16 cellular contexts compared by ENCODE assay signal in the genomic region with DNA sequence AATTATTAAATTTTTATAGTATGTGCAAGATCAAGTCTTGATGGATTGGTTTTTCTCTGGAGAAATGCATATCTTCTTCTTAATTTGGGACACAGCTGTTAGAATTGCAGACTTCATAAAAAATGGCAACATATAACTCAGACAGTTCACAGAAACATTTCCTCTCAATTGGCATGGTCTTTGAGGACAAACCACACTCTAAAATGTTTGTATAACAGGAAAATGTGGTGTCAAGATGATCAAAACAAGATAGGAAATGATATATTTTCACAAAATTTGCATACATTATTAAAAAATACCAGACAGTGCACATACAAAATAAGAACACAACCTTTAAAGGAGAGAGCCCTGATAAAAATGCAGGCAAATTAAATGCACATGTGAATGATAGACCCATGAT.
"Had no signal": no experiment of that assay in that cellular context is flagged by ENCODE, and none has a peak within 500 bp of the region (broad histone marks: within the 10 kb centered on the region; RNA-seq: fewer than 3 reads in every experiment).

No MANE protein-coding gene starts in this region.

- H3K27ac Mint-ChIP-seq: naive B cell; progenitor cell of endocrine pancreas; stimulated activated effector memory CD8-positive, alpha-beta T cell treated with anti-CD3 and anti-CD28 coated beads, Interleukin-12 subunit alpha, Interleukin-12 subunit beta, amount 100 ng/mL, for 72 hours had no signal

- ATAC-seq: activated T-cell treated with anti-CD3 and anti-CD28 coated beads, Interleukin-2, amount 50 U/mL, for 4 hours; foreskin keratinocyte; heart left ventricle; left colon; right cardiac atrium; stimulated activated effector memory CD8-positive, alpha-beta T cell treated with anti-CD3 and anti-CD28 coated beads, Interleukin-12 subunit alpha, Interleukin-12 subunit beta, amount 100 ng/mL, for 72 hours had no signal

- H3K36me3 ChIP-seq: ascending aorta, heart left ventricle, thyroid gland, vagina had no signal

- H3K4me3 ChIP-seq: ascending aorta, heart left ventricle, lung, thyroid gland, vagina had no signal

- H3K27ac ChIP-seq: ascending aorta, foreskin keratinocyte, heart left ventricle, thyroid gland, vagina had no signal

- H3K4me1 Mint-ChIP-seq: naive B cell had no signal

- H3K4me3 Mint-ChIP-seq: activated T-cell treated with anti-CD3 and anti-CD28 coated beads, Interleukin-2, amount 50 U/mL, for 4 hours; naive B cell; stimulated activated effector memory CD8-positive, alpha-beta T cell treated with anti-CD3 and anti-CD28 coated beads, Interleukin-12 subunit alpha, Interleukin-12 subunit beta, amount 100 ng/mL, for 72 hours had no signal

- FAIRE-seq: bronchial epithelial cell, colon had no signal

- H3K9me3 Mint-ChIP-seq: activated T-cell treated with anti-CD3 and anti-CD28 coated beads, Interleukin-2, amount 50 U/mL, for 4 hours; stimulated activated effector memory CD8-positive, alpha-beta T cell treated with anti-CD3 and anti-CD28 coated beads, Interleukin-12 subunit alpha, Interleukin-12 subunit beta, amount 100 ng/mL, for 72 hours had no signal

- DNase-seq: activated T-cell treated with anti-CD3 and anti-CD28 coated beads, Interleukin-2, amount 50 U/mL, for 4 hours; foreskin keratinocyte; heart left ventricle; left colon; naive B cell; nucleus accumbens; right cardiac atrium; T-helper 9 cell; thyroid gland had no signal

- H3K27me3 ChIP-seq: ascending aorta, heart left ventricle, thyroid gland, vagina had no signal

- H3K9me3 ChIP-seq: ascending aorta, heart left ventricle, thyroid gland, vagina had no signal

- H3K36me3 Mint-ChIP-seq: naive B cell had no signal

- H3K4me1 ChIP-seq: foreskin keratinocyte, thyroid gland, vagina had no signal
